ENCODE assay signal across 34 cellular contexts in the genomic region with DNA sequence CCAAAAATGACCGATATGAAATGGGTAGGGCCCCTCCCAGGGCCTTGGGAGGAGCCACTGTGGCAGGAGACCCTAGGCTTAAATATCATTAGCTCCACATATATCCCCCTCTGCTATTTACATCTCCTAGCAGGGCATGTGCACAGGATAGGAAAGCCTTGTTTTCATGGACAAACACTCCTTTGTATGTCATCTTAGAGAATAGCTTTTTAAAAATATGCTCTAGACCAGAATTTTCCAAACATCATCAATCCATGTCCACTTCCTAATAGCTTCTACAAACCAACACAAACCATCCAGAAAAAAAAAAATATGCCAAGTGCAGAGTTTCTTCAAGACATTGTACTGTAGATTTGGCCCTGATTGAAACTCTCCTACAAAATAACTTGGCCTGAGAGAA. TPM values are rescaled to one million over a fixed set of nuclear protein-coding genes. Genes with fewer than 3 reads are reported as not detected.
"Had no signal": no experiment of that assay in that cellular context is flagged by ENCODE, and none has a peak within 500 bp of the region (broad histone marks: within the 10 kb centered on the region; RNA-seq: fewer than 3 reads in every experiment).

No MANE protein-coding gene starts in this region.

- ATAC-seq: Panc1, Right ventricle myocardium inferior had no signal

- DNase-seq: Karpas-422, MM.1S, MV-4-11, NCI-H1092, NCI-H1105 treated with DMSO at 0.1 percent for 48 hours, NCI-H1417, NCI-H1436, NCI-H146, NCI-H1694, NCI-H187, NCI-H1930, NCI-H2029 treated with DMSO at 0.1 percent for 48 hours, NCI-H2081 treated with DMSO at 0.1 percent for 48 hours, NCI-H2107, NCI-H2171, NCI-H226, NCI-H446 treated with DMSO at 0.1 percent for 48 hours, NCI-H510A, NCI-H524, NCI-H526, NCI-H69, NCI-H748 treated with DMSO at 0.1 percent for 48 hours, NCI-H82, PC-9, SHP77, SIG-M5, SJCRH30, SK-N-SH, SW 1271 had no signal

RNA-seq across cellular contexts. Expression of gene DAPL1, which starts 10.8 kb away (rescaled TPM):
- total RNA-seq: MCF 10A, OCI-LY7, PC-9, Right ventricle myocardium inferior, RPMI7951, SJCRH30 had no signal
